Comparison of ENCODE assay signal across 11 cellular contexts in the genomic region with DNA sequence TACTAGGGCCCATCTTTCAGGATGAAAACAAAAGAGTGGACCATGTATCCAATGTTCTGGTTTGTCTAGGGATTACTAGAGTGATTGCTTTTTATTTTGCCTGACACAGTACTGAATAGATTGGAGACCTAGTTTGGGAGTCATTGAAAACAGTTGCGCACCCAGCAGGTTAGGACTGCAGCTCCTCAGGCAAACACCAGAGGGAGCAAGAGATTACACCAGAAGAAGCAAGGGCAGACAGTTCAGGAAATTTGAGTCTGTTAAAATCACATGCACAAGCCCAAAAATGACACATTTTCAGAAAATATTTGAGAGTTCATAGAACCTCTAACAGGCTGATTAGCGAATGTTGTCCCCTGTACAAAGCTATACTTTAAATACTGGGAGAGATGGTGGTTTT. TPM values are rescaled to one million over a fixed set of nuclear protein-coding genes. Genes with fewer than 3 reads are reported as not detected.
A peak's percentile ranks its signal among the peaks of the same experiment; 100 is the strongest.
DNase-seq lines count a peak whose midpoint lies in the region; ATAC-seq and TF ChIP-seq lines count a peak whose summit lies in the region.
"Had no signal": no experiment of that assay in that cellular context is flagged by ENCODE, and none has a peak within 500 bp of the region (broad histone marks: within the 10 kb centered on the region; RNA-seq: fewer than 3 reads in every experiment).

No MANE protein-coding gene starts in this region.

- no peak overlapping the region for H3K4me3 ChIP-seq in GM12864 (ENCODE audit: low read depth, low read length)
- H3K4me3 ChIP-seq in WERI-Rb-1 (ENCODE audit: low read depth, low read length): no peak overlapping the region
- no peak overlapping the region for H3K4me3 ChIP-seq in mesenchymal stem cell (ENCODE audit: insufficient read depth in 1 of 2, low read depth in 1 of 2, low read length in 2 of 2)
- H3K4me3 ChIP-seq: skin epidermis had no signal

- in situ Hi-C loops in G401 (cut with HindIII; ENCODE audit: low sequenced_read_pairs): no loop called here

- no peak overlapping the region for H3K27ac ChIP-seq in WERI-Rb-1
- no peak overlapping the region for H3K27ac ChIP-seq in mesenchymal stem cell (ENCODE audit: low read length, poor library complexity, severe bottlenecking)
- H3K27ac ChIP-seq: epithelial cell of prostate, skin epidermis had no signal

- H4K91ac ChIP-seq in mesenchymal stem cell (ENCODE audit: low read length): no peak overlapping the region

- no peaks in the 10 kb centered on the region for H3K79me1 ChIP-seq in mesenchymal stem cell (replicated peaks; ENCODE audit: low read length, poor library complexity, severe bottlenecking)

- TF ChIP-seq CTCF in GM12864 (IDR thresholded peaks at IDR 0.05; ENCODE audit: low read depth, low read length, missing control alignments) (peak; percentile 42), WERI-Rb-1 (IDR thresholded peaks at IDR 0.05; ENCODE audit: low read depth, low read length) (peak; percentile 66)

- H3K9me3 ChIP-seq in WERI-Rb-1 (ENCODE audit: severe bottlenecking) (no peaks in the 10 kb centered on the region), mesenchymal stem cell (ENCODE audit: control insufficient read depth, low read length) (no peaks in the 10 kb centered on the region)

- no peak overlapping the region for H2BK12ac ChIP-seq in mesenchymal stem cell (ENCODE audit: low read length in 2 of 2)

- no peaks in the 10 kb centered on the region for H3K4me1 ChIP-seq in mesenchymal stem cell (ENCODE audit: control insufficient read depth, insufficient read depth, low read depth, low read length)

- DNase-seq in GM12864 (ENCODE audit: low read depth): no peak
- peak; percentile 4 for DNase-seq in HK-2 (ENCODE audit: unreplicated experiment)
- DNase-seq in WERI-Rb-1: peak; percentile 11
- peak; percentile 7 for DNase-seq in mesenchymal stem cell
- no peak for DNase-seq in G401 (ENCODE audit: low spot score)
- no peak for DNase-seq in stimulated activated CD4-positive, alpha-beta T cell treated with anti-CD3 and anti-CD28 coated beads, Interleukin-2, amount 100 ng/mL, for 48 hours
- no peak for DNase-seq in GM19238 (ENCODE audit: insufficient read length, low spot score)
- DNase-seq: activated CD4-positive, CD25-positive, alpha-beta regulatory T cell treated with anti-CD3 and anti-CD28 coated beads, Interleukin-2, amount 50 U/mL, for 72 hours had no signal

- H3K4me2 ChIP-seq in mesenchymal stem cell (ENCODE audit: low read length, poor library complexity, severe bottlenecking): no peak overlapping the region

- no peak overlapping the region for H2AK5ac ChIP-seq in mesenchymal stem cell (ENCODE audit: low read length, severe bottlenecking)

- H3K27me3 ChIP-seq in WERI-Rb-1 (ENCODE audit: insufficient read depth, low read depth, severe bottlenecking) (no peaks in the 10 kb centered on the region), mesenchymal stem cell (ENCODE audit: control insufficient read depth in 1 of 2, insufficient read depth in 1 of 2, low read length in 2 of 2) (no peaks in the 10 kb centered on the region)

- H2BK15ac ChIP-seq in mesenchymal stem cell (ENCODE audit: low read depth, poor library complexity, severe bottlenecking): no peak overlapping the region

- no peaks in the 10 kb centered on the region for H3K36me3 ChIP-seq in WERI-Rb-1
- no peaks in the 10 kb centered on the region for H3K36me3 ChIP-seq in mesenchymal stem cell (ENCODE audit: control insufficient read depth in 1 of 2, insufficient read depth in 2 of 2, low read depth in 1 of 2, low read length in 2 of 2)

- no peak overlapping the region for H3K9ac ChIP-seq in mesenchymal stem cell (ENCODE audit: low read length)

- WGBS in mesenchymal stem cell: no CpG with 5 or more reads among the region's 2 CpGs

- no peak overlapping the region for H4K8ac ChIP-seq in mesenchymal stem cell (ENCODE audit: low read length)

- no peak overlapping the region for H2BK5ac ChIP-seq in mesenchymal stem cell (ENCODE audit: low read depth, low read length, poor library complexity, severe bottlenecking)

- no peak overlapping the region for H2BK120ac ChIP-seq in mesenchymal stem cell (ENCODE audit: low read depth, low read length)

- H2AFZ ChIP-seq in mesenchymal stem cell (ENCODE audit: low read depth, low read length): no peak overlapping the region

- H3K18ac ChIP-seq in mesenchymal stem cell (ENCODE audit: low read depth in 1 of 2, low read length in 2 of 2): no peak overlapping the region

- H3K4ac ChIP-seq in mesenchymal stem cell (ENCODE audit: low read depth in 1 of 2, low read length in 2 of 2): no peak overlapping the region

- H3K14ac ChIP-seq in mesenchymal stem cell (ENCODE audit: low read length in 2 of 2): no peak overlapping the region

- ATAC-seq in HG02885 (IDR thresholded peaks at IDR 0.05; ENCODE audit: poor library complexity, unreplicated experiment): no peak

- H3K23ac ChIP-seq in mesenchymal stem cell (ENCODE audit: low read length in 2 of 2): no peak overlapping the region

RNA-seq across cellular contexts. Expression of gene CYLC1, which starts 55.6 kb away (rescaled TPM):
- polyA plus RNA-seq in mesenchymal stem cell (2013, experiment 1 of 2): not detected
- polyA plus RNA-seq in mesenchymal stem cell (2013, experiment 2 of 2): not detected
- not detected in 2 replicates for total RNA-seq in G401 (2014; rRNA removed; shearing (Covaris generic))

Comparison
In these comparisons a context has a peak if more than half of its experiments do, and no peak if none do; other contexts are left out.
1. DNase-seq: peak in HK-2 (single experiment), WERI-Rb-1 (single experiment) and mesenchymal stem cell (single experiment); none in GM12864 (single experiment), G401 (single experiment), stimulated activated CD4-positive, alpha-beta T cell treated with anti-CD3 and anti-CD28 coated beads, Interleukin-2, amount 100 ng/mL, for 48 hours (0 of 2) and GM19238 (single experiment).